Comparison of ENCODE assay signal across 8 cellular contexts in the genomic region with DNA sequence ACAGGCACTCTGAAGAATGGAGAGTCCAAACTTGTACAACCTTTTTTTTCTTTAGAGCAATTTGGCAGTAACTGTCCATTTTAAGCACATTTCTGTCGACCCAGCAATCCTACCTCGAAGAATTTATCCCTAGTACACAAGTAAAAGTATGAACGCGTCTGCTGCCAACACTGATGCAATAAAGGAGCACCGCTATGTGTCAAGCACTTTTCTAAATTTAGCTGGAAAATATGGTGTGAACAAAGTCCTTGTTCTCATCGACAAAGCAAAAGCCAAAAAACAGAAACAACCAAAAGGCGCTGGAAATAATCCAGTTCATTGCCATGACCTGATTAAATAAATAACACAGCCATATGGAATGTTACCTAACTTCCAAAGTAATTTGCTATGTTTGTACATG. TPM values are rescaled to one million over a fixed set of nuclear protein-coding genes. Genes with fewer than 3 reads are reported as not detected.
DNase-seq lines count a peak whose midpoint lies in the region; ATAC-seq, FAIRE-seq and TF ChIP-seq lines count a peak whose summit lies in the region.

No MANE protein-coding gene starts in this region.

- DNase-seq in cardiac muscle cell (ENCODE audit: low read depth in 1 of 2, low spot score in 1 of 2) (peak in 1 of 2 donors; percentile 56), cardiac septum (ENCODE audit: low spot score) (no peak), GM12878 (ENCODE audit: low read depth, low spot score) (no peak), lower lobe of right lung (no peak), NCI-H1048 (lab: John Stamatoyannopoulos, UW) (no peak)
- no peak for DNase-seq in stimulated activated CD4-positive, alpha-beta T cell treated with anti-CD3 and anti-CD28 coated beads, Interleukin-1b, Interleukin-23, amount 100 ng/mL, for 48 hours
- no peak for DNase-seq in activated CD4-positive, alpha-beta T cell treated with anti-CD3 and anti-CD28 coated beads, Interleukin-2, amount 50 U/mL, for 48 hours

- in situ Hi-C loops in GM12878 (cut with MboI) = no loop called here

- H3K4me3 ChIP-seq in cardiac muscle cell (peak overlapping the region; percentile 93), GM12878 (peak overlapping the region; percentile 88), lower lobe of right lung (peak overlapping the region; percentile 93)

- BruUV-seq in GM12878 (replicated peaks; lab: Mats Ljungman, UMichigan) = no TSS peak

- H3K79me2 ChIP-seq in GM12878 (ENCODE audit: control insufficient read depth, insufficient read depth, low read length) = peaks cover 64% of the 10 kb centered on the region

- H3K36me3 ChIP-seq in cardiac muscle cell (peaks cover 35% of the 10 kb centered on the region), GM12878 (ENCODE audit: control insufficient read depth in 2 of 2, insufficient read depth in 2 of 2, low read length in 1 of 2) (peaks cover 0 to 7% of the 10 kb centered on the region in 2 experiments; a peak in 2 of 4 replicates), lower lobe of right lung (peaks cover 39% of the 10 kb centered on the region)

- peaks cover 24% of the 10 kb centered on the region for H3K4me1 ChIP-seq in cardiac muscle cell (ENCODE audit: low read depth)
- H3K4me1 ChIP-seq in GM12878 (ENCODE audit: control insufficient read depth, insufficient read depth, low read length) = peaks cover 13% of the 10 kb centered on the region
- H3K4me1 ChIP-seq in lower lobe of right lung = peaks cover 57% of the 10 kb centered on the region

- POLR2A ChIA-PET in GM12878 (lab: Charles Lee) = interaction anchor here (0.6 to 1.9 kb wide), 4 partner anchors 26 to 622 kb away, joined by 3 to 17 read pairs (median 8); a partner anchor contains a TSS

- TF ChIP-seq RAD21 in GM12878 (IDR thresholded peaks at IDR 0.05; ENCODE audit: insufficient read depth, low read depth, low read length) = no peak

- RAD21 ChIA-PET in GM12878 (lab: Charles Lee; ENCODE audit: unreplicated experiment) = interaction anchor here (0.9 to 2.5 kb wide), 7 partner anchors 24 to 169 kb away, joined by 3 to 29 read pairs (median 4); a partner anchor contains a TSS

- SMC1A ChIA-PET in GM12878 (lab: Charles Lee; ENCODE audit: uncharacterized antibody, unreplicated experiment) = interaction anchor here (0.9 to 1.8 kb wide), 3 partner anchors 10 to 163 kb away, joined by 4 to 6 read pairs (median 5); a partner anchor contains a TSS

- no peak for TF ChIP-seq CTCF in cardiac muscle cell (IDR thresholded peaks at IDR 0.05; ENCODE audit: low read depth, low read length)
- no peak for TF ChIP-seq CTCF in GM12878 (IDR thresholded peaks at IDR 0.05 in 2 of 3, conservative IDR thresholded peaks at IDR 0.05 in 1 of 3; ENCODE audit: control insufficient read depth in 2 of 3, extremely low read depth in 1 of 3, insufficient read depth in 1 of 3, low read depth in 3 of 3, low read length in 3 of 3)
- no peak for TF ChIP-seq CTCF in lower lobe of right lung (IDR thresholded peaks at IDR 0.05)

- intact Hi-C loops in cardiac septum (cut with DNase I) = no loop called here
- intact Hi-C loops in GM12878 (cut with micrococcal nuclease; ENCODE audit: unreplicated experiment) = no loop called here
- intact Hi-C loops in lower lobe of right lung (cut with DNase I) = no loop called here

- no peak for ATAC-seq in GM12878
- ATAC-seq in lower lobe of right lung = no peak
- ATAC-seq in HG03196 (IDR thresholded peaks at IDR 0.05; ENCODE audit: unreplicated experiment) = no peak

- TF ChIP-seq EP300 in GM12878 (IDR thresholded peaks at IDR 0.05; ENCODE audit: borderline replicate concordance in 1 of 2, control insufficient read depth in 1 of 2, low read depth in 2 of 2, low read length in 2 of 2) = no peak

- WGBS in GM12878 (ENCODE audit: insufficient coverage, insufficient replicate concordance, low lambda C conversion rate, missing lambda C conversion rate) = 8% methylated on average over 7 of the region's 7 CpGs

- no peaks in the 10 kb centered on the region for H4K20me1 ChIP-seq in GM12878 (ENCODE audit: control insufficient read depth, insufficient read depth)

- TF ChIP-seq POLR2A in GM12878 (IDR thresholded peaks at IDR 0.05; ENCODE audit: low read depth, low read length) = no peak

- H2AFZ ChIP-seq in GM12878 (ENCODE audit: control insufficient read depth, low read depth, low read length) = no peak overlapping the region

- H3K27ac ChIP-seq in cardiac muscle cell (peak overlapping the region; percentile 94), GM12878 (ENCODE audit: control insufficient read depth, insufficient read depth) (peak overlapping the region; percentile 96), lower lobe of right lung (peak overlapping the region; percentile 90)

- peak overlapping the region; percentile 46 for H3K4me2 ChIP-seq in GM12878 (ENCODE audit: control insufficient read depth, insufficient read depth)

- CTCF ChIA-PET in GM12878 (lab: Yijun Ruan, JAX) = interaction anchor here (0.5 to 3.2 kb wide), 8 partner anchors 21 to 167 kb away, joined by 3 to 34 read pairs (median 12); a partner anchor contains a TSS

- H3K27me3 ChIP-seq in cardiac muscle cell (no peaks in the 10 kb centered on the region), GM12878 (replicated peaks in 1 of 2; ENCODE audit: control insufficient read depth in 2 of 2, insufficient read depth in 2 of 2, low read length in 1 of 2) (no peaks in the 10 kb centered on the region), lower lobe of right lung (ENCODE audit: low read depth) (no peaks in the 10 kb centered on the region)

- no peak for FAIRE-seq in GM12878 (lab: Jason Lieb, UNC)

- peak overlapping the region; percentile 90 for H3K9ac ChIP-seq in GM12878 (ENCODE audit: control insufficient read depth, insufficient read depth, low read length)

- H3K9me3 ChIP-seq in cardiac muscle cell (ENCODE audit: low read depth) (no peaks in the 10 kb centered on the region), GM12878 (replicated peaks; ENCODE audit: control insufficient read depth, insufficient read depth, low read length) (no peaks in the 10 kb centered on the region), lower lobe of right lung (no peaks in the 10 kb centered on the region)

RNA-seq across cellular contexts. Expression of a gene that starts 1.1 kb away (rescaled TPM):
- 65.2 and 76.2 TPM in 2 replicates for total RNA-seq in cardiac muscle cell
- polyA plus RNA-seq in cardiac muscle cell = 83.4 and 89.8 TPM in 2 replicates
- total RNA-seq in cardiac septum = 48.6 TPM
- 18.4 and 21.1 TPM in 2 replicates for total RNA-seq in GM12878 (2013; cell fraction: nucleolus; rRNA removed)
- 66.0 and 76.1 TPM in 2 replicates for total RNA-seq in GM12878 (2014; rRNA removed)
- 105 and 107 TPM in 2 replicates for total RNA-seq in GM12878 (2014; rRNA removed; fragmentation: Illumina TruSeq; extraction: Trizol)
- 50.8 and 53.3 TPM in 2 replicates for total RNA-seq in GM12878 (2021)
- 37.8 TPM for polyA plus RNA-seq in GM12878 (2011; ENCODE audit: low read depth)
- 72.3 and 127 TPM in 2 replicates for polyA plus RNA-seq in GM12878 (2011; rRNA removed)
- polyA plus RNA-seq in GM12878 (2011; cell fraction: cytosol; rRNA removed) = 27.4 and 31.7 TPM in 2 replicates
- polyA plus RNA-seq in GM12878 (2011; cell fraction: nucleus; rRNA removed) = 26.8 and 36.2 TPM in 2 replicates
- polyA plus RNA-seq in GM12878 (2012) = 52.8 and 55.9 TPM in 2 replicates
- 112 and 187 TPM in 2 replicates for polyA plus RNA-seq in GM12878 (2014; fragmentation: Illumina TruSeq; extraction: Trizol)
- polyA plus RNA-seq in GM12878 (2014; fragmentation: Nextera tagmentation; extraction: Ambion mirVana) = 100 to 1,000 TPM; 138 to 145 TPM
- polyA plus RNA-seq in GM12878 (2014; rRNA removed) = 85.6 and 98.5 TPM in 2 replicates
- polyA plus RNA-seq in GM12878 (2016; fragmentation: Nextera tagmentation; extraction: Ambion mirVana) = 100 to 1,000 TPM; 159 to 167 TPM
- polyA minus RNA-seq in GM12878 (2011; rRNA and poly(A)+ RNA removed) = 9.8 and 20.5 TPM in 2 replicates
- 10.7 and 13.9 TPM in 2 replicates for polyA minus RNA-seq in GM12878 (2011; cell fraction: cytosol; rRNA and poly(A)+ RNA removed)
- polyA minus RNA-seq in GM12878 (2011; cell fraction: nucleus; rRNA and poly(A)+ RNA removed) = 11.8 and 16.8 TPM in 2 replicates
- total RNA-seq in lower lobe of right lung = 31.2 TPM

RNA-seq across cellular contexts. Expression of a gene that starts 1.3 kb away (rescaled TPM):
- 9.4 and 9.6 TPM in 2 replicates for total RNA-seq in cardiac muscle cell
- 6.2 and 10.3 TPM in 2 replicates for polyA plus RNA-seq in cardiac muscle cell
- 2.8 TPM for total RNA-seq in cardiac septum
- 6.0 and 6.1 TPM in 2 replicates for total RNA-seq in GM12878 (2013; cell fraction: nucleolus; rRNA removed)
- total RNA-seq in GM12878 (2014; rRNA removed) = 5.7 and 5.9 TPM in 2 replicates
- 3.0 and 3.3 TPM in 2 replicates for total RNA-seq in GM12878 (2014; rRNA removed; fragmentation: Illumina TruSeq; extraction: Trizol)
- 4.7 and 5.2 TPM in 2 replicates for total RNA-seq in GM12878 (2021)
- polyA plus RNA-seq in GM12878 (2011; ENCODE audit: low read depth) = 0.83 TPM
- 2.0 and 2.2 TPM in 2 replicates for polyA plus RNA-seq in GM12878 (2011; rRNA removed)
- polyA plus RNA-seq in GM12878 (2011; cell fraction: cytosol; rRNA removed) = 2.4 and 3.0 TPM in 2 replicates
- 1.4 and 1.6 TPM in 2 replicates for polyA plus RNA-seq in GM12878 (2011; cell fraction: nucleus; rRNA removed)
- 2.1 and 2.6 TPM in 2 replicates for polyA plus RNA-seq in GM12878 (2012)
- polyA plus RNA-seq in GM12878 (2014; fragmentation: Illumina TruSeq; extraction: Trizol) = 2.4 and 2.8 TPM in 2 replicates
- polyA plus RNA-seq in GM12878 (2014; fragmentation: Nextera tagmentation; extraction: Ambion mirVana) = under 1 TPM; 0.87 to 0.99 TPM
- polyA plus RNA-seq in GM12878 (2014; rRNA removed) = 3.6 and 4.6 TPM in 2 replicates
- polyA plus RNA-seq in GM12878 (2016; fragmentation: Nextera tagmentation; extraction: Ambion mirVana) = 1 to 10 TPM; 4.0 to 4.6 TPM
- polyA minus RNA-seq in GM12878 (2011; rRNA and poly(A)+ RNA removed) = 4.6 and 6.5 TPM in 2 replicates
- 2.0 and 2.1 TPM in 2 replicates for polyA minus RNA-seq in GM12878 (2011; cell fraction: cytosol; rRNA and poly(A)+ RNA removed)
- 4.6 and 7.6 TPM in 2 replicates for polyA minus RNA-seq in GM12878 (2011; cell fraction: nucleus; rRNA and poly(A)+ RNA removed)
- total RNA-seq in lower lobe of right lung = 4.7 TPM

RNA-seq across cellular contexts. Expression of a gene that starts 26.0 kb away (rescaled TPM):
- total RNA-seq in cardiac muscle cell (31.1 and 50.8 TPM in 2 replicates), cardiac septum (32.8 TPM), GM12878 (2014; rRNA removed) (22.8 and 23.0 TPM in 2 replicates), GM12878 (2014; rRNA removed; fragmentation: Illumina TruSeq; extraction: Trizol) (28.3 and 30.4 TPM in 2 replicates), GM12878 (2021) (74.4 and 74.5 TPM in 2 replicates), lower lobe of right lung (58.3 TPM)
- polyA plus RNA-seq in cardiac muscle cell (23.2 and 25.2 TPM in 2 replicates), GM12878 (2011; rRNA removed) (30.6 and 40.0 TPM in 2 replicates), GM12878 (2014; fragmentation: Illumina TruSeq; extraction: Trizol) (66.9 and 82.8 TPM in 2 replicates), GM12878 (2014; fragmentation: Nextera tagmentation; extraction: Ambion mirVana) (10 to 100 TPM; 25.9 to 39.7 TPM), GM12878 (2014; rRNA removed) (23.6 and 28.1 TPM in 2 replicates), GM12878 (2016; fragmentation: Nextera tagmentation; extraction: Ambion mirVana) (10 to 100 TPM; 39.1 to 40.3 TPM)
- total RNA-seq in GM12878 (2013; cell fraction: nucleolus; rRNA removed) = 129 and 136 TPM in 2 replicates
- 30.5 TPM for polyA plus RNA-seq in GM12878 (2011; ENCODE audit: low read depth)
- 20.1 and 27.2 TPM in 2 replicates for polyA plus RNA-seq in GM12878 (2011; cell fraction: cytosol; rRNA removed)
- 61.5 and 64.3 TPM in 2 replicates for polyA plus RNA-seq in GM12878 (2011; cell fraction: nucleus; rRNA removed)
- 34.8 and 42.0 TPM in 2 replicates for polyA plus RNA-seq in GM12878 (2012)
- 54.7 and 78.9 TPM in 2 replicates for polyA minus RNA-seq in GM12878 (2011; rRNA and poly(A)+ RNA removed)
- polyA minus RNA-seq in GM12878 (2011; cell fraction: cytosol; rRNA and poly(A)+ RNA removed) = 25.9 and 31.9 TPM in 2 replicates
- polyA minus RNA-seq in GM12878 (2011; cell fraction: nucleus; rRNA and poly(A)+ RNA removed) = 28.5 and 36.6 TPM in 2 replicates
